In genomic region chr9:72680593-72681317, GRCh38 we compare ENCODE assay signal across 17 cellular contexts.
A peak's percentile ranks its signal among the peaks of the same experiment; 100 is the strongest.
DNase-seq lines count a peak whose midpoint lies in the region; ATAC-seq and TF ChIP-seq lines count a peak whose summit lies in the region.
"Had no signal": no experiment of that assay in that cellular context is flagged by ENCODE, and none has a peak within 500 bp of the region (broad histone marks: within the 10 kb centered on the region; RNA-seq: fewer than 3 reads in every experiment).

No MANE protein-coding gene starts in this region.

- H3K79me2 ChIP-seq in GM23338 (replicated peaks; ENCODE audit: insufficient read depth) = no peaks in the 10 kb centered on the region

- H3K4me1 Mint-ChIP-seq in GM23338 = peaks cover 33% of the 10 kb centered on the region
- H3K4me1 Mint-ChIP-seq: T-helper 17 cell had no signal

- peak overlapping the region; percentile 94 for H3K27ac Mint-ChIP-seq in GM23338
- H3K27ac Mint-ChIP-seq: T-helper 17 cell had no signal

- H3K4me2 ChIP-seq in GM23338 = peak overlapping the region; percentile 36

- H2AFZ ChIP-seq in GM23338 = no peak overlapping the region

- DNase-seq in GM23338 (ENCODE audit: low spot score) (peak; percentile 98), NCI-H1930 (lab: John Stamatoyannopoulos, UW) (peak; percentile 83 to 86), dorsolateral prefrontal cortex (no peak), midbrain (lab: John Stamatoyannopoulos, UW) (peak; percentile 33), AML-193 (lab: John Stamatoyannopoulos, UW) (no peak), coronary artery (ENCODE audit: low spot score) (no peak)
- DNase-seq: activated CD4-positive, CD25-positive, alpha-beta regulatory T cell; activated effector memory CD4-positive, alpha-beta T cell treated with Interleukin-2 at 50 U/mL for 16 hours; heart left ventricle; left lung; SHP77 treated with DMSO at 0.1 percent for 48 hours; stomach; T-helper 17 cell had no signal

- H3K27ac ChIP-seq in GM23338 (ENCODE audit: low read depth) (peak overlapping the region; percentile 93), dorsolateral prefrontal cortex (peak overlapping the region in 57 of 59 donors; percentile 2 to 92 (median 77)), coronary artery (no peak overlapping the region)
- H3K27ac ChIP-seq: heart left ventricle, left lung, prostate gland, stomach had no signal

- H3K27me3 ChIP-seq in GM23338 (ENCODE audit: insufficient read depth) (no peaks in the 10 kb centered on the region), dorsolateral prefrontal cortex (no peaks in the 10 kb centered on the region)
- H3K27me3 ChIP-seq: heart left ventricle, left lung, stomach had no signal

- peaks cover 7% of the 10 kb centered on the region; the same call in 1 of the 2 replicates for H3K9me2 ChIP-seq in GM23338 (ENCODE audit: insufficient read depth)

- H3K27me3 Mint-ChIP-seq in GM23338 (ENCODE audit: insufficient read depth, low read depth, poor library complexity) = peaks cover 2% of the 10 kb centered on the region

- ATAC-seq in GM23338 (peak; percentile 98), HG03159 (IDR thresholded peaks at IDR 0.05; ENCODE audit: unreplicated experiment) (no peak), HG02973 (IDR thresholded peaks at IDR 0.05; ENCODE audit: unreplicated experiment) (no peak)
- ATAC-seq: esophagus mucosa, heart left ventricle, left lung, T-helper 17 cell had no signal

- H3F3A ChIP-seq in GM23338 (replicated peaks; ENCODE audit: low read depth) = no peaks in the 10 kb centered on the region

- peaks cover 28% of the 10 kb centered on the region for H3K4me1 ChIP-seq in GM23338 (ENCODE audit: insufficient read depth)
- H3K4me1 ChIP-seq: heart left ventricle, left lung, prostate gland, stomach had no signal

- peak overlapping the region; percentile 37 for H3K4me3 Mint-ChIP-seq in GM23338
- H3K4me3 Mint-ChIP-seq: T-helper 17 cell had no signal

- no peak for TF ChIP-seq CTCF in GM23338 (conservative IDR thresholded peaks at IDR 0.05; ENCODE audit: low read depth in 2 of 2)
- TF ChIP-seq CTCF in dorsolateral prefrontal cortex (IDR thresholded peaks at IDR 0.05 in 54 of 56, conservative IDR thresholded peaks at IDR 0.05 in 2 of 56; ENCODE audit: low read depth in 1 of 56, partially characterized antibody in 56 of 56) = no peak
- no peak for TF ChIP-seq CTCF in coronary artery (IDR thresholded peaks at IDR 0.05)

- no peaks in the 10 kb centered on the region for H3K36me3 ChIP-seq in GM23338 (ENCODE audit: insufficient read depth)
- H3K36me3 ChIP-seq: heart left ventricle, left lung, prostate gland, stomach had no signal

- intact Hi-C loops in dorsolateral prefrontal cortex (cut with DNase I) = no loop called here

- no peaks in the 10 kb centered on the region for H4K20me1 ChIP-seq in GM23338 (replicated peaks; ENCODE audit: insufficient read depth)

- H3K36me3 Mint-ChIP-seq in GM23338 (ENCODE audit: low read depth) = peaks cover 12% of the 10 kb centered on the region

- peak overlapping the region; percentile 15 for H3K4me3 ChIP-seq in GM23338
- peak overlapping the region in 34 of 59 donors; percentile 0 to 51 (median 12) for H3K4me3 ChIP-seq in dorsolateral prefrontal cortex
- H3K4me3 ChIP-seq in coronary artery = no peak overlapping the region
- H3K4me3 ChIP-seq: heart left ventricle, left lung, prostate gland, stomach had no signal

- H3K9me3 Mint-ChIP-seq in GM23338 = no peaks in the 10 kb centered on the region; the same call in 2 of the 3 replicates

TF ChIP-seq in GM23338, 12 proteins besides CTCF, POLR2A, EP300 and RAD21:
- peak; percentile 93 for TF ChIP-seq NANOG (IDR thresholded peaks at IDR 0.05; ENCODE audit: borderline replicate concordance)
- 0 out of 2 replicates have a peak, but pooled peaks have one; percentile 25 for TF ChIP-seq POLR2AphosphoS5 (IDR thresholded peaks at IDR 0.05; ENCODE audit: low read depth)
- TF ChIP-seq ZNF114 (CRISPR knock-in tag; IDR thresholded peaks at IDR 0.05) = no peak
- TF ChIP-seq STAT1 (IDR thresholded peaks at IDR 0.05; ENCODE audit: unreplicated experiment) = no peak
- no peak for TF ChIP-seq CREB1 (CRISPR knock-in tag; IDR thresholded peaks at IDR 0.05; ENCODE audit: low read depth)
- no peak for TF ChIP-seq EZH2 (IDR thresholded peaks at IDR 0.05; ENCODE audit: low read depth, unreplicated experiment)
- TF ChIP-seq JUNB (IDR thresholded peaks at IDR 0.05; ENCODE audit: unreplicated experiment) = no peak
- no peak for TF ChIP-seq ZNF331 (CRISPR knock-in tag; IDR thresholded peaks at IDR 0.05; ENCODE audit: low read depth)
- 0 out of 2 replicates have a peak, but pooled peaks have one; percentile 29 for TF ChIP-seq ZNF462 (CRISPR knock-in tag; IDR thresholded peaks at IDR 0.05)

Comparison
In these comparisons a context has a peak if more than half of its experiments do, and no peak if none do; other contexts are left out.
1. DNase-seq: peak in GM23338 (single experiment), NCI-H1930 (2 of 2) and midbrain (single experiment); none in dorsolateral prefrontal cortex (0 of 10), AML-193 (0 of 2) and coronary artery (single experiment).
2. H3K27ac ChIP-seq: peak in GM23338 (single experiment) and dorsolateral prefrontal cortex (57 of 59); none in coronary artery (0 of 2).